ENCODE assay signal across 2 cellular contexts in the genomic region with DNA sequence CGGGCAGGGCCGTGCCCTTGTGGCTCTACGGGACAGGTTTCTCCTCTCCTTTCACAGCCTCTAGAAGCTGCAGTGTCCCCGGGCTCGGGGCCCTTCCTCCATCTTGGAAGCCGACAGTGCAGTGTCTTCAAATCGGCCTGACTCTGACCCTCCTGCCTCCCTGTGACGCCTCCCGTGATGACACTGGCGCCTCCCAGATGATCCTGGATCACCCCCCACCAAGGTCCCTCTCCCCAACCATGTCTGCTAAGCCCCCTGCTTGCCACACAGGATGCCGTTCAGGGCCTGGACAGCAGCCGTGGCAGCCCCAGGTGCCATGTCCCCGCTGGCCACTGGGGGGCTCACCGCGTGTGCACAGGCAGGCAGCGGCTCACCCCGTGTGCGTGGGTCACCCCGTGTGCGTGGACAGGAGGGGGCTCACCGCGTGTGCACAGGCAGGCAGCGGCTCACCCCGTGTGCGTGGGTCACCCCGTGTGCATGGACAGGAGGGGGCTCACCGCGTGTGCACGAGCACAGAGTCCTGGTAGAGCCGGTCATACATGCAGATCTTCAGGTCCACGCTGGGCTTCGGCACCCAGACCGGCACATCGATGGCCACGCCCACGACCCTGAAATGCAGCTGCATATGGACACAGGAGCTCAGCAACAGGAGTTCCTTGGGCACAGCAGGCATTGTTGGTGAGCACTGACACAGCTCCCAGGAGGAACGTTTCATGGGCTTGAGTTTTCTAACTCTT.
A peak's percentile ranks its signal among the peaks of the same experiment; 100 is the strongest.
TF ChIP-seq lines count a peak whose summit lies in the region.

No MANE protein-coding gene starts in this region.

TF ChIP-seq in Ishikawa, 13 proteins besides CTCF, POLR2A, EP300 and RAD21:
- TF ChIP-seq ZBTB7A (IDR thresholded peaks at IDR 0.05; ENCODE audit: low read depth) (peak; percentile 54; the same call in 1 of the 2 replicates), FOXM1 (IDR thresholded peaks at IDR 0.05; ENCODE audit: borderline replicate concordance, low read depth) (no peak), MAX (IDR thresholded peaks at IDR 0.05) (peak; percentile 76), CREB1 (IDR thresholded peaks at IDR 0.05; ENCODE audit: low read depth) (no peak), REST (IDR thresholded peaks at IDR 0.05; ENCODE audit: low read depth) (peak; percentile 75), TEAD4 (IDR thresholded peaks at IDR 0.05) (no peak), YY1 (IDR thresholded peaks at IDR 0.05; ENCODE audit: low read depth) (no peak), TCF12 (IDR thresholded peaks at IDR 0.05; ENCODE audit: low read depth) (no peak; the same call in 1 of the 2 replicates), CEBPB (IDR thresholded peaks at IDR 0.05) (no peak), EGR1 (IDR thresholded peaks at IDR 0.05) (no peak), NFIC (IDR thresholded peaks at IDR 0.05) (no peak), TAF1 (IDR thresholded peaks at IDR 0.05; ENCODE audit: low read depth) (no peak)
- TF ChIP-seq, protein P1, sequence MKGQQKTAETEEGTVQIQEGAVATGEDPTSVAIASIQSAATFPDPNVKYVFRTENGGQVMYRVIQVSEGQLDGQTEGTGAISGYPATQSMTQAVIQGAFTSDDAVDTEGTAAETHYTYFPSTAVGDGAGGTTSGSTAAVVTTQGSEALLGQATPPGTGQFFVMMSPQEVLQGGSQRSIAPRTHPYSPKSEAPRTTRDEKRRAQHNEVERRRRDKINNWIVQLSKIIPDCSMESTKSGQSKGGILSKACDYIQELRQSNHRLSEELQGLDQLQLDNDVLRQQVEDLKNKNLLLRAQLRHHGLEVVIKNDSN (IDR thresholded peaks at IDR 0.05) = no peak

TF ChIP-seq in K562, 482 proteins besides CTCF, POLR2A, EP300 and RAD21 (continues in another document):
- TF ChIP-seq YBX1 (IDR thresholded peaks at IDR 0.05) (no peak), ARNT (IDR thresholded peaks at IDR 0.05) (no peak), CCAR2 (IDR thresholded peaks at IDR 0.05; ENCODE audit: low read depth, low read length) (no peak), MCM3 (IDR thresholded peaks at IDR 0.05) (no peak), MYNN (IDR thresholded peaks at IDR 0.05) (0 out of 2 replicates have a peak, but pooled peaks have one; percentile 12), MYNN (CRISPR knock-in tag; IDR thresholded peaks at IDR 0.05) (no peak), AFF1 (IDR thresholded peaks at IDR 0.05; ENCODE audit: low read depth in 1 of 2, partially characterized antibody in 2 of 2) (no peak), ZNF175 (CRISPR knock-in tag; IDR thresholded peaks at IDR 0.05; ENCODE audit: low read depth) (no peak), MBD2 (IDR thresholded peaks at IDR 0.05; ENCODE audit: borderline replicate concordance, low read depth) (no peak), SIN3B (IDR thresholded peaks at IDR 0.05; ENCODE audit: low read depth) (no peak), BHLHE40 (IDR thresholded peaks at IDR 0.05; ENCODE audit: low read length) (no peak), SRSF7 (optimal IDR thresholded peaks at IDR 0.05; ENCODE audit: low read depth, low read length) (no peak), JUNB (CRISPR knock-in tag; conservative IDR thresholded peaks at IDR 0.05) (no peak), CTBP1 (IDR thresholded peaks at IDR 0.05; ENCODE audit: borderline replicate concordance) (peak; percentile 40; the same call in 1 of the 2 replicates), NFE2 (IDR thresholded peaks at IDR 0.05; ENCODE audit: low read depth) (no peak), GABPA (tag; conservative IDR thresholded peaks at IDR 0.05; ENCODE audit: low read depth) (no peak), STAT5B (CRISPR knock-in tag; IDR thresholded peaks at IDR 0.05) (no peak), FOXA1 (IDR thresholded peaks at IDR 0.05; ENCODE audit: borderline replicate concordance) (no peak), MLLT1 (IDR thresholded peaks at IDR 0.05) (no peak), ETV6 (IDR thresholded peaks at IDR 0.05; ENCODE audit: borderline replicate concordance in 1 of 2, low read depth in 2 of 2, low read length in 1 of 2) (no peak), ETV6 (CRISPR knock-in tag; IDR thresholded peaks at IDR 0.05; ENCODE audit: borderline replicate concordance) (no peak), ZNF184 (CRISPR knock-in tag; IDR thresholded peaks at IDR 0.05) (no peak), BRF2 (IDR thresholded peaks at IDR 0.05; ENCODE audit: borderline replicate concordance, insufficient read depth, insufficient read length) (no peak), ID3 (CRISPR knock-in tag; IDR thresholded peaks at IDR 0.05) (no peak), ID3 (tag; IDR thresholded peaks at IDR 0.05) (no peak), FOXA3 (CRISPR knock-in tag; conservative IDR thresholded peaks at IDR 0.05 in 1 of 2, IDR thresholded peaks at IDR 0.05 in 1 of 2) (peak in 1 of 2 experiments; percentile 26; a peak in 2 of 4 replicates), TAF9B (IDR thresholded peaks at IDR 0.05; ENCODE audit: partially characterized antibody) (no peak), FOXK1 (CRISPR knock-in tag; IDR thresholded peaks at IDR 0.05; ENCODE audit: borderline replicate concordance) (no peak), U2AF2 (optimal IDR thresholded peaks at IDR 0.05; ENCODE audit: low read depth, low read length) (no peak), KLF1 (tag; IDR thresholded peaks at IDR 0.05) (no peak), CHD4 (IDR thresholded peaks at IDR 0.05; ENCODE audit: insufficient read depth, insufficient replicate concordance, low read depth, low read length, poor library complexity, severe bottlenecking) (no peak), HES1 (IDR thresholded peaks at IDR 0.05; ENCODE audit: low read depth) (no peak), KAT8 (IDR thresholded peaks at IDR 0.05; ENCODE audit: low read depth) (no peak), SAFB (IDR thresholded peaks at IDR 0.05; ENCODE audit: borderline replicate concordance, low read depth, low read length) (peak; percentile 90), LARP7 (IDR thresholded peaks at IDR 0.05) (no peak), ZFP36 (IDR thresholded peaks at IDR 0.05; ENCODE audit: low read depth, low read length, partially characterized antibody) (no peak), DDX20 (tag; IDR thresholded peaks at IDR 0.05; ENCODE audit: low read depth) (no peak), ARID4B (CRISPR knock-in tag; IDR thresholded peaks at IDR 0.05) (no peak; the same call in 1 of the 2 replicates), ZNF224 (CRISPR knock-in tag; IDR thresholded peaks at IDR 0.05) (no peak), ZNF165 (CRISPR knock-in tag; IDR thresholded peaks at IDR 0.05; ENCODE audit: borderline replicate concordance) (no peak)
- TF ChIP-seq, protein P2, sequence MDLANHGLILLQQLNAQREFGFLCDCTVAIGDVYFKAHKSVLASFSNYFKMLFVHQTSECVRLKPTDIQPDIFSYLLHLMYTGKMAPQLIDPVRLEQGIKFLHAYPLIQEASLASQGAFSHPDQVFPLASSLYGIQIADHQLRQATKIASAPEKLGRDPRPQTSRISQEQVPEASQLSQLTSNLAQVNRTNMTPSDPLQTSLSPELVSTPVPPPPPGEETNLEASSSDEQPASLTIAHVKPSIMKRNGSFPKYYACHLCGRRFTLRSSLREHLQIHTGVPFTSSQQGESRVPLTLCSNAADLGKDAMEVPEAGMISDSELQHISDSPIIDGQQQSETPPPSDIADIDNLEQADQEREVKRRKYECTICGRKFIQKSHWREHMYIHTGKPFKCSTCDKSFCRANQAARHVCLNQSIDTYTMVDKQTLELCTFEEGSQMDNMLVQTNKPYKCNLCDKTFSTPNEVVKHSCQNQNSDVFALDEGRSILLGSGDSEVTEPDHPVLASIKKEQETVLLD (IDR thresholded peaks at IDR 0.05) = peak; percentile 47; the same call in 1 of the 2 replicates
- TF ChIP-seq, protein P3, sequence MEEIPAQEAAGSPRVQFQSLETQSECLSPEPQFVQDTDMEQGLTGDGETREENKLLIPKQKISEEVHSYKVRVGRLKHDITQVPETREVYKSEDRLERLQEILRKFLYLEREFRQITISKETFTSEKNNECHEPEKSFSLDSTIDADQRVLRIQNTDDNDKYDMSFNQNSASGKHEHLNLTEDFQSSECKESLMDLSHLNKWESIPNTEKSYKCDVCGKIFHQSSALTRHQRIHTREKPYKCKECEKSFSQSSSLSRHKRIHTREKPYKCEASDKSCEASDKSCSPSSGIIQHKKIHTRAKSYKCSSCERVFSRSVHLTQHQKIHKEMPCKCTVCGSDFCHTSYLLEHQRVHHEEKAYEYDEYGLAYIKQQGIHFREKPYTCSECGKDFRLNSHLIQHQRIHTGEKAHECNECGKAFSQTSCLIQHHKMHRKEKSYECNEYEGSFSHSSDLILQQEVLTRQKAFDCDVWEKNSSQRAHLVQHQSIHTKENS (CRISPR knock-in tag; IDR thresholded peaks at IDR 0.05) = no peak
